In the genomic region with DNA sequence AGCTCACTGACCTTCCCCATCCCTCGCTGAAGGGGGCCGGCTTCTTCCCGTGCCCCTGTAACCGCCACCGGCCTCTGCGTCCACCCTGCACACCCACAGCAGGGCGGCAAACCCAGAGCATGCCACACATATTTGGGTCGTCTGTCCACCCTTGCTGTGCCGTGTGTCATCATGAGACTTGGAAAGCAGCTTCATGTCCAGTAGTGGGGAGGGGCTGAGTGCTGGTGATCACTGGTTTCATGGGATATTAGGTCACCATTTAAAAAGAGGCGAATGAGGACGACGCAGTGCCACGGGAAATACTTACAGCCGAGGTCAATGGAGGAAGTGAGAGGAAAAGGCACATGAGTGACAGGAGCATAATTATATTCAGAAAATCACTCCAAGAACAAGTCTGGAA, we compare ENCODE assay signal across 16 cellular contexts.
"Had no signal": no experiment of that assay in that cellular context is flagged by ENCODE, and none has a peak within 500 bp of the region (broad histone marks: within the 10 kb centered on the region; RNA-seq: fewer than 3 reads in every experiment).

No MANE protein-coding gene starts in this region.

- H2AFZ ChIP-seq: hepatocyte, parathyroid adenoma had no signal

- H3K27me3 ChIP-seq: ascending aorta, esophagus muscularis mucosa, upper lobe of right lung had no signal

- H3K27ac Mint-ChIP-seq: activated naive CD4-positive, alpha-beta T cell treated with anti-CD3 and anti-CD28 coated beads, Interleukin-2, amount 10 ng/mL, durations not matched to agents 7 days and 5 days had no signal

- H3K4me1 ChIP-seq: parathyroid adenoma, upper lobe of right lung had no signal

- H3K9me3 ChIP-seq: ascending aorta, esophagus muscularis mucosa, left ventricle myocardium inferior, upper lobe of right lung had no signal

- H3K36me3 ChIP-seq: ascending aorta, esophagus muscularis mucosa, left ventricle myocardium inferior, upper lobe of right lung had no signal

- H3K36me3 Mint-ChIP-seq: activated naive CD4-positive, alpha-beta T cell treated with anti-CD3 and anti-CD28 coated beads, Interleukin-2, amount 10 ng/mL, durations not matched to agents 7 days and 5 days had no signal

- H3K27ac ChIP-seq: ascending aorta, hepatocyte, parathyroid adenoma, SK-N-MC, upper lobe of right lung had no signal

- H3K4me1 Mint-ChIP-seq: activated naive CD4-positive, alpha-beta T cell treated with anti-CD3 and anti-CD28 coated beads, Interleukin-2, amount 10 ng/mL, durations not matched to agents 7 days and 5 days had no signal

- H3K4me2 ChIP-seq: hepatocyte had no signal

- H3K9me3 Mint-ChIP-seq: activated naive CD4-positive, alpha-beta T cell treated with anti-CD3 and anti-CD28 coated beads, Interleukin-2, amount 10 ng/mL, durations not matched to agents 7 days and 5 days had no signal

- H3K9ac ChIP-seq: parathyroid adenoma had no signal

- DNase-seq: activated CD4-positive, CD25-positive, alpha-beta regulatory T cell treated with anti-CD3 and anti-CD28 coated beads, Interleukin-2, amount 50 U/mL, for 72 hours; activated naive CD4-positive, alpha-beta T cell treated with anti-CD3 and anti-CD28 coated beads, Interleukin-2, amount 10 ng/mL, durations not matched to agents 7 days and 5 days; activated T-cell treated with anti-CD3 and anti-CD28 coated beads for 4 hours; left ventricle myocardium inferior; mesendoderm; stimulated activated CD4-positive, alpha-beta T cell treated with anti-CD3 and anti-CD28 coated beads, Interleukin-4, amount 100 ng/mL, for 4 hours; stimulated activated CD8-positive, alpha-beta memory T cell treated with anti-CD3 and anti-CD28 coated beads, Interleukin-4, amount 100 ng/mL, for 48 hours; stimulated activated naive CD4-positive, alpha-beta T cell treated with Interleukin-2 at 50 U/mL for 16 hours; T-helper 9 cell; upper lobe of right lung had no signal

- H3K4me3 ChIP-seq: ascending aorta, esophagus muscularis mucosa, hepatocyte, left ventricle myocardium inferior, SK-N-MC, skin epidermis, upper lobe of right lung had no signal

- H3K79me2 ChIP-seq: hepatocyte, parathyroid adenoma had no signal

- H3K4me3 Mint-ChIP-seq: activated naive CD4-positive, alpha-beta T cell treated with anti-CD3 and anti-CD28 coated beads, Interleukin-2, amount 10 ng/mL, durations not matched to agents 7 days and 5 days had no signal

- ATAC-seq: upper lobe of right lung had no signal
